ENCODE assay signal across 9 cellular contexts in genomic region chr10:101831169-101831811, GRCh38. TPM values are rescaled to one million over a fixed set of nuclear protein-coding genes. Genes with fewer than 3 reads are reported as not detected.
DNase-seq lines count a peak whose midpoint lies in the region; ATAC-seq, FAIRE-seq and TF ChIP-seq lines count a peak whose summit lies in the region.
"Had no signal": no experiment of that assay in that cellular context is flagged by ENCODE, and none has a peak within 500 bp of the region (broad histone marks: within the 10 kb centered on the region; RNA-seq: fewer than 3 reads in every experiment).

No MANE protein-coding gene starts in this region.

- peak overlapping the region; percentile 62 for H2AFZ ChIP-seq in keratinocyte (ENCODE audit: control insufficient read depth, low read length)

- H3K27me3 Mint-ChIP-seq in activated CD4-positive, alpha-beta T cell treated with anti-CD3 and anti-CD28 coated beads, Interleukin-2, amount 10 ng/mL, durations not matched to agents 7 days and 5 days, result no peaks in the 10 kb centered on the region
- peaks cover 3% of the 10 kb centered on the region for H3K27me3 Mint-ChIP-seq in activated naive CD8-positive, alpha-beta T cell treated with anti-CD3 and anti-CD28 coated beads, Interleukin-2, amount 50 U/mL, for 24 hours

- H3K9me3 Mint-ChIP-seq in activated CD4-positive, alpha-beta T cell treated with anti-CD3 and anti-CD28 coated beads, Interleukin-2, amount 10 ng/mL, durations not matched to agents 7 days and 5 days, result no peaks in the 10 kb centered on the region
- H3K9me3 Mint-ChIP-seq in activated naive CD8-positive, alpha-beta T cell treated with anti-CD3 and anti-CD28 coated beads, Interleukin-2, amount 50 U/mL, for 24 hours, result no peaks in the 10 kb centered on the region

- H3K36me3 Mint-ChIP-seq in activated CD4-positive, alpha-beta T cell treated with anti-CD3 and anti-CD28 coated beads, Interleukin-2, amount 10 ng/mL, durations not matched to agents 7 days and 5 days (ENCODE audit: low read depth), result peaks cover 3% of the 10 kb centered on the region
- no peaks in the 10 kb centered on the region for H3K36me3 Mint-ChIP-seq in activated naive CD8-positive, alpha-beta T cell treated with anti-CD3 and anti-CD28 coated beads, Interleukin-2, amount 50 U/mL, for 24 hours (ENCODE audit: low read depth)

- H3K9me3 ChIP-seq in keratinocyte (ENCODE audit: control insufficient read depth, low read depth, low read length) (no peaks in the 10 kb centered on the region), testis (no peaks in the 10 kb centered on the region)
- H3K9me3 ChIP-seq: Caco-2 had no signal

- H3K4me3 Mint-ChIP-seq in activated CD4-positive, alpha-beta T cell treated with anti-CD3 and anti-CD28 coated beads, Interleukin-2, amount 10 ng/mL, durations not matched to agents 7 days and 5 days, result peak overlapping the region; percentile 68
- peak overlapping the region; percentile 75 for H3K4me3 Mint-ChIP-seq in activated naive CD8-positive, alpha-beta T cell treated with anti-CD3 and anti-CD28 coated beads, Interleukin-2, amount 50 U/mL, for 24 hours

- peaks cover 20% of the 10 kb centered on the region for H3K4me1 ChIP-seq in keratinocyte (ENCODE audit: control insufficient read depth, extremely low read depth, insufficient read depth, low read length)
- peaks cover 11% of the 10 kb centered on the region for H3K4me1 ChIP-seq in testis

- peaks cover 0 to 8% of the 10 kb centered on the region in 2 experiments for H3K36me3 ChIP-seq in keratinocyte (ENCODE audit: control insufficient read depth in 2 of 2, extremely low read depth in 1 of 2, insufficient read depth in 2 of 2, low read length in 2 of 2)
- no peaks in the 10 kb centered on the region for H3K36me3 ChIP-seq in testis (ENCODE audit: low read depth, missing control alignments)

- POLR2A ChIA-PET in activated CD4-positive, alpha-beta T cell treated with anti-CD3 and anti-CD28 coated beads, Interleukin-2, amount 10 ng/mL, durations not matched to agents 7 days and 5 days (lab: Charles Lee), result interaction anchor here (2.4 kb wide), 1 partner anchor 14 kb away, joined by 7 read pairs; the partner anchor contains the start of gene OGA

- no peak for TF ChIP-seq POLR2A in testis (IDR thresholded peaks at IDR 0.05)

- H3K4me1 Mint-ChIP-seq in activated CD4-positive, alpha-beta T cell treated with anti-CD3 and anti-CD28 coated beads, Interleukin-2, amount 10 ng/mL, durations not matched to agents 7 days and 5 days, result peaks cover 64% of the 10 kb centered on the region
- H3K4me1 Mint-ChIP-seq in activated naive CD8-positive, alpha-beta T cell treated with anti-CD3 and anti-CD28 coated beads, Interleukin-2, amount 50 U/mL, for 24 hours, result peaks cover 52% of the 10 kb centered on the region

- H4K20me1 ChIP-seq in keratinocyte (ENCODE audit: control insufficient read depth, extremely low read depth, insufficient read depth, low read length), result no peaks in the 10 kb centered on the region

- no peaks in the 10 kb centered on the region for H3K79me2 ChIP-seq in keratinocyte (ENCODE audit: control insufficient read depth, insufficient read depth, low read length)

- peak overlapping the region; percentile 89 for H3K4me2 ChIP-seq in keratinocyte (ENCODE audit: control insufficient read depth, extremely low read depth, insufficient read depth, low read depth, low read length)

- 62 to 65% methylated on average over 9 of the region's 9 CpGs for WGBS in testis, 2 donors

- H3K4me3 ChIP-seq in keratinocyte (ENCODE audit: control insufficient read depth in 2 of 3, extremely low read depth in 1 of 3, insufficient read depth in 2 of 3, low read depth in 1 of 3, low read length in 3 of 3), result peak overlapping the region in 2 of 3 experiments; percentile 41 to 71
- H3K4me3 ChIP-seq in testis, result peak overlapping the region; percentile 19 to 59

- no peak for DNase-seq in activated CD4-positive, alpha-beta T cell treated with anti-CD3 and anti-CD28 coated beads, Interleukin-2, amount 10 ng/mL, durations not matched to agents 7 days and 5 days
- DNase-seq in activated CD4-positive, alpha-beta T cell treated with anti-CD3 and anti-CD28 coated beads for 4 hours, result no peak
- DNase-seq in activated naive CD8-positive, alpha-beta T cell treated with anti-CD3 and anti-CD28 coated beads, Interleukin-2, amount 50 U/mL, for 24 hours, result no peak
- DNase-seq in keratinocyte (ENCODE audit: low read depth, low spot score), result no peak
- no peak for DNase-seq in testis
- no peak for DNase-seq in NOMO-1 (lab: John Stamatoyannopoulos, UW; ENCODE audit: unreplicated experiment in 2 of 2)
- no peak for DNase-seq in SK-N-DZ (ENCODE audit: low spot score)
- no peak for DNase-seq in NCI-H187 (lab: John Stamatoyannopoulos, UW)

- peak overlapping the region; percentile 96 for H3K27ac Mint-ChIP-seq in activated CD4-positive, alpha-beta T cell treated with anti-CD3 and anti-CD28 coated beads, Interleukin-2, amount 10 ng/mL, durations not matched to agents 7 days and 5 days
- peak overlapping the region; percentile 91 for H3K27ac Mint-ChIP-seq in activated naive CD8-positive, alpha-beta T cell treated with anti-CD3 and anti-CD28 coated beads, Interleukin-2, amount 50 U/mL, for 24 hours

- TF ChIP-seq CTCF in keratinocyte (optimal IDR thresholded peaks at IDR 0.05 in 1 of 3, IDR thresholded peaks at IDR 0.05 in 1 of 3, conservative IDR thresholded peaks at IDR 0.05 in 1 of 3; ENCODE audit: extremely low read depth in 1 of 3, insufficient read depth in 2 of 3, low read length in 3 of 3) (no peak), testis (IDR thresholded peaks at IDR 0.05) (no peak)

- H3K27me3 ChIP-seq in keratinocyte (ENCODE audit: control insufficient read depth, extremely low read depth, insufficient read depth, low read length) (no peaks in the 10 kb centered on the region), testis (no peaks in the 10 kb centered on the region)

- H3K9ac ChIP-seq in keratinocyte (ENCODE audit: control insufficient read depth, extremely low read depth, insufficient read depth, low read length), result peak overlapping the region; percentile 42

- CTCF ChIA-PET in activated CD4-positive, alpha-beta T cell treated with anti-CD3 and anti-CD28 coated beads, Interleukin-2, amount 10 ng/mL, durations not matched to agents 7 days and 5 days (lab: Charles Lee), result interaction anchor here (1.1 to 4.7 kb wide), 2 partner anchors 9 to 10 kb away, joined by 3 to 31 read pairs; no protein-coding TSS in a partner anchor

- dilution Hi-C loops in keratinocyte (cut with MboI; ENCODE audit: extremely low pct_ligation_motif_present, low sequenced_read_pairs), result no loop called here

- no peak for FAIRE-seq in keratinocyte (lab: Jason Lieb, UNC)

- peak overlapping the region; percentile 44 for H3K27ac ChIP-seq in keratinocyte (ENCODE audit: control insufficient read depth, insufficient read depth, low read length)
- peak overlapping the region in 1 of 2 donors; percentile 28 for H3K27ac ChIP-seq in testis

- peaks cover 2% of the 10 kb centered on the region for H3K9me1 ChIP-seq in keratinocyte (ENCODE audit: control insufficient read depth, extremely low read depth, insufficient read depth, low read length)

- intact Hi-C loops in testis (cut with DNase I; ENCODE audit: low total_unique reads), result no loop called here

- ATAC-seq in activated naive CD8-positive, alpha-beta T cell treated with anti-CD3 and anti-CD28 coated beads, Interleukin-2, amount 50 U/mL, for 24 hours, result no peak

RNA-seq across cellular contexts. Expression of gene KCNIP2, which starts 12.3 kb away (rescaled TPM):
- total RNA-seq in activated CD4-positive, alpha-beta T cell treated with anti-CD3 and anti-CD28 coated beads, Interleukin-2, amount 10 ng/mL, durations not matched to agents 7 days and 5 days, result 1 to 10 TPM; 3.5 to 4.5 TPM
- polyA plus RNA-seq in keratinocyte, result 0.17 to 0.71 TPM (median 0.41 TPM) in 3 replicates
- 0.89 TPM for polyA plus RNA-seq in keratinocyte (2011; ENCODE audit: low read depth)
- polyA plus RNA-seq in keratinocyte (2011; cell fraction: cytosol; rRNA removed), result not detected in 2 replicates
- polyA plus RNA-seq in keratinocyte (2011; cell fraction: nucleus; rRNA removed), result 2.4 and 3.6 TPM in 2 replicates
- polyA plus RNA-seq in keratinocyte (2012; ENCODE audit: low replicate concordance), result 0.23 and 0.66 TPM in 2 replicates
- 0.49 to 1.6 TPM (median 1.4 TPM) in 3 replicates for polyA minus RNA-seq in keratinocyte
- not detected for polyA minus RNA-seq in keratinocyte (2011; cell fraction: cytosol; rRNA and poly(A)+ RNA removed)
- 1.8 and 7.7 TPM in 2 replicates for polyA minus RNA-seq in keratinocyte (2011; cell fraction: nucleus; rRNA and poly(A)+ RNA removed)
- total RNA-seq in testis, result 1 to 10 TPM; 5.6 to 6.8 TPM
- 5.1 TPM for polyA plus RNA-seq in testis (ENCODE audit: insufficient read depth, low read depth, low replicate concordance)
- 1.4 and 2.2 TPM in 2 replicates for polyA plus RNA-seq in SK-N-DZ (2014; cell fraction: cytosol; rRNA removed)
- 12.4 TPM in 2 replicates for polyA plus RNA-seq in SK-N-DZ (2014; cell fraction: nucleus; rRNA removed)

RNA-seq across cellular contexts. Expression of gene OGA, which starts 13.0 kb away (rescaled TPM):
- total RNA-seq in activated CD4-positive, alpha-beta T cell treated with anti-CD3 and anti-CD28 coated beads, Interleukin-2, amount 10 ng/mL, durations not matched to agents 7 days and 5 days, result 100 to 1,000 TPM; 135 to 145 TPM
- polyA plus RNA-seq in keratinocyte (47.0 to 104 TPM (median 67.2 TPM) in 3 replicates), testis (ENCODE audit: insufficient read depth, low read depth, low replicate concordance) (93.3 TPM)
- polyA plus RNA-seq in keratinocyte (2011; ENCODE audit: low read depth), result 140 TPM
- polyA plus RNA-seq in keratinocyte (2011; cell fraction: cytosol; rRNA removed), result 24.2 and 48.7 TPM in 2 replicates
- polyA plus RNA-seq in keratinocyte (2011; cell fraction: nucleus; rRNA removed), result 172 and 208 TPM in 2 replicates
- 60.5 and 103 TPM in 2 replicates for polyA plus RNA-seq in keratinocyte (2012; ENCODE audit: low replicate concordance)
- 41.9 to 134 TPM (median 45.3 TPM) in 3 replicates for polyA minus RNA-seq in keratinocyte
- polyA minus RNA-seq in keratinocyte (2011; cell fraction: cytosol; rRNA and poly(A)+ RNA removed), result 31.8 TPM
- 83.5 and 158 TPM in 2 replicates for polyA minus RNA-seq in keratinocyte (2011; cell fraction: nucleus; rRNA and poly(A)+ RNA removed)
- total RNA-seq in testis, result 100 to 1,000 TPM; 161 to 215 TPM
- polyA plus RNA-seq in SK-N-DZ (2014; cell fraction: cytosol; rRNA removed), result 47.3 and 51.7 TPM in 2 replicates
- polyA plus RNA-seq in SK-N-DZ (2014; cell fraction: nucleus; rRNA removed), result 142 and 189 TPM in 2 replicates

RNA-seq across cellular contexts. Expression of gene NPM3, which starts 48.0 kb away (rescaled TPM):
- 10 to 100 TPM; 25.9 to 30.3 TPM for total RNA-seq in activated CD4-positive, alpha-beta T cell treated with anti-CD3 and anti-CD28 coated beads, Interleukin-2, amount 10 ng/mL, durations not matched to agents 7 days and 5 days
- 71.6 to 87.7 TPM (median 77.2 TPM) in 3 replicates for polyA plus RNA-seq in keratinocyte
- polyA plus RNA-seq in keratinocyte (2011; ENCODE audit: low read depth), result 36.5 TPM
- polyA plus RNA-seq in keratinocyte (2011; cell fraction: cytosol; rRNA removed), result 55.9 and 96.8 TPM in 2 replicates
- 35.1 and 50.2 TPM in 2 replicates for polyA plus RNA-seq in keratinocyte (2011; cell fraction: nucleus; rRNA removed)
- polyA plus RNA-seq in keratinocyte (2012; ENCODE audit: low replicate concordance), result 61.6 and 114 TPM in 2 replicates
- polyA minus RNA-seq in keratinocyte, result 53.6 to 89.6 TPM (median 55.0 TPM) in 3 replicates
- polyA minus RNA-seq in keratinocyte (2011; cell fraction: cytosol; rRNA and poly(A)+ RNA removed), result 35.5 TPM
- 7.4 and 10.2 TPM in 2 replicates for polyA minus RNA-seq in keratinocyte (2011; cell fraction: nucleus; rRNA and poly(A)+ RNA removed)
- total RNA-seq in testis, result 10 to 100 TPM; 38.9 to 64.5 TPM
- 40.9 TPM for polyA plus RNA-seq in testis (ENCODE audit: insufficient read depth, low read depth, low replicate concordance)
- 166 and 203 TPM in 2 replicates for polyA plus RNA-seq in SK-N-DZ (2014; cell fraction: cytosol; rRNA removed)
- polyA plus RNA-seq in SK-N-DZ (2014; cell fraction: nucleus; rRNA removed), result 82.0 and 159 TPM in 2 replicates

RNA-seq across cellular contexts. Expression of gene FGF8, which starts 55.4 kb away (rescaled TPM):
- not detected for total RNA-seq in activated CD4-positive, alpha-beta T cell treated with anti-CD3 and anti-CD28 coated beads, Interleukin-2, amount 10 ng/mL, durations not matched to agents 7 days and 5 days
- polyA plus RNA-seq in keratinocyte, result not detected in 3 replicates
- polyA plus RNA-seq in keratinocyte (2011; ENCODE audit: low read depth), result 0.46 TPM
- polyA plus RNA-seq in keratinocyte (2011; cell fraction: cytosol; rRNA removed), result not detected in 2 replicates
- 0.55 TPM in 1 of 2 replicates, not detected in the other for polyA plus RNA-seq in keratinocyte (2011; cell fraction: nucleus; rRNA removed)
- 0.44 TPM in 1 of 2 replicates, not detected in the other for polyA plus RNA-seq in keratinocyte (2012; ENCODE audit: low replicate concordance)
- polyA minus RNA-seq in keratinocyte, result not detected in 3 replicates
- not detected for polyA minus RNA-seq in keratinocyte (2011; cell fraction: cytosol; rRNA and poly(A)+ RNA removed)
- not detected in 2 replicates for polyA minus RNA-seq in keratinocyte (2011; cell fraction: nucleus; rRNA and poly(A)+ RNA removed)
- total RNA-seq in testis, result 1 to 10 TPM in 1 of 2 donors, not detected in 1; 1.1 TPM
- polyA plus RNA-seq in testis (ENCODE audit: insufficient read depth, low read depth, low replicate concordance), result 0.41 TPM
- polyA plus RNA-seq in SK-N-DZ (2014; cell fraction: cytosol; rRNA removed), result 0.36 TPM in 2 replicates
- polyA plus RNA-seq in SK-N-DZ (2014; cell fraction: nucleus; rRNA removed), result 3.3 TPM in 1 of 2 replicates, not detected in the other
